Comparison of ENCODE assay signal across 10 cellular contexts in the genomic region with DNA sequence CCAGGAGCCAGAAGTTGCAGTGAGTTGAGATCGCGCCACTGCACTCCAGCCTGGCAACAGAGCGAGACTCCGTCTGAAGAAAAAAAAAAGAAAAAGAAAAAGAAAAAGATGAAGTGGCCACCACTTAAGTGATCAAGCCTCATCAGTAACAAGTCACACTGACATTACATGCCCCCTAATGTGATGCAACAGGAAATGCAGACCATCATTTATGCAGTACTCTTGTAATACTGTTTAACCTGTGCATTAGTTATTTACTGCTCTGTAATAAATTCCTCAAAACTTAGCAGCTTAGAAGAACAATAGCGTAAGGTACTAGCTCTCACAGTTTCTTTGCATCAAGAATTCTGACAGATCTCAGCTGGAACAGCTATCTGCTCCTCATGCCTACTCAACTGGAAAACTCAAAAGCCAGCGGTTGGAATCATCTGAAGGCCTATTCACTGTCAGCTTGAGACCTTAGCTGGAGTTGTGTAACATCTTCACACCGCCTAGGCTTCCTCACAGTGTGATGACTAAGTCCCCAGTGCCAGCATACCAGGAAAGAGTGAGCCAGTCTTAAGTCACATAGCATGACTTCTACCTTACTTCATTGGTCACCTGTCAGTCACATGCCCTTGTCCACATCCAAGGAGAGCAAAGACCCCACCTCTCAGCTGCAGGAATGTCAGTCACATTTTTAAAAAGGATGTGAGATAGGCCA. TPM values are rescaled to one million over a fixed set of nuclear protein-coding genes. Genes with fewer than 3 reads are reported as not detected.
DNase-seq lines count a peak whose midpoint lies in the region; ATAC-seq and TF ChIP-seq lines count a peak whose summit lies in the region.
"Had no signal": no experiment of that assay in that cellular context is flagged by ENCODE, and none has a peak within 500 bp of the region (broad histone marks: within the 10 kb centered on the region; RNA-seq: fewer than 3 reads in every experiment).

No MANE protein-coding gene starts in this region.

- H3K36me3 Mint-ChIP-seq in HFFc6 (ENCODE audit: low read depth) = peaks cover 31% of the 10 kb centered on the region

- no peak overlapping the region for H3K27ac ChIP-seq in prostate gland

- TF ChIP-seq POLR2A in prostate gland (IDR thresholded peaks at IDR 0.05) = no peak

- H3K27me3 Mint-ChIP-seq in HFFc6 (ENCODE audit: insufficient read depth) = no peaks in the 10 kb centered on the region

- intact Hi-C loops in prostate gland (cut with DNase I) = no loop called here

- peaks cover 68% of the 10 kb centered on the region for H3K4me1 Mint-ChIP-seq in HFFc6 (ENCODE audit: low read depth)

- H3K9me3 ChIP-seq in prostate gland = no peaks in the 10 kb centered on the region

- H3K9me3 Mint-ChIP-seq in HFFc6 = no peaks in the 10 kb centered on the region

- H3K4me3 Mint-ChIP-seq in HFFc6 = peak overlapping the region; percentile 78

- TF ChIP-seq CTCF in HFFc6 (IDR thresholded peaks at IDR 0.05) = no peak
- TF ChIP-seq CTCF in prostate gland (IDR thresholded peaks at IDR 0.05) = no peak

- no peaks in the 10 kb centered on the region for H3K27me3 ChIP-seq in prostate gland (replicated peaks; ENCODE audit: insufficient read depth)

- peak; percentile 98 for DNase-seq in ACHN
- DNase-seq in HFFc6 = peak; percentile 82
- peak; percentile 73 for DNase-seq in T1000 (lab: John Stamatoyannopoulos, UW)
- peak; percentile 13 for DNase-seq in iPS-NIHi7 (ENCODE audit: extremely low spot score)
- DNase-seq in COLO668 (lab: John Stamatoyannopoulos, UW; ENCODE audit: unreplicated experiment) = no peak
- no peak for DNase-seq in NCI-H146 treated with DMSO at 0.1 percent for 48 hours (lab: John Stamatoyannopoulos, UW; ENCODE audit: unreplicated experiment)
- DNase-seq in prostate gland (ENCODE audit: low spot score) = no peak
- DNase-seq: effector memory CD4-positive, alpha-beta T cell; NCI-H2081 treated with DMSO at 0.1 percent for 48 hours had no signal

- H3K36me3 ChIP-seq in prostate gland = no peaks in the 10 kb centered on the region

- H3K27ac Mint-ChIP-seq in HFFc6 = peak overlapping the region; percentile 94

- no peak overlapping the region for H3K4me3 ChIP-seq in prostate gland

- WGBS in prostate gland = 92% methylated on average over 7 of the region's 7 CpGs

- no peaks in the 10 kb centered on the region for H3K4me1 ChIP-seq in prostate gland (replicated peaks)

- in situ Hi-C loops in ACHN (cut with HindIII; ENCODE audit: low pct_ligation_motif_present, low pct_unique_long_range_greater_than_20kb, low sequenced_read_pairs) = no loop called here

- no peak for ATAC-seq in HG02678 (IDR thresholded peaks at IDR 0.05; ENCODE audit: unreplicated experiment)

RNA-seq across cellular contexts. Expression of a gene that starts 31.5 kb away (rescaled TPM):
- total RNA-seq in HFFc6 (2021; fragmentation: NEBNext Ultra II Directional; extraction: Animal tissue kit (Norgen Biotek cat#: 25700)) = 10 to 100 TPM; 46.1 to 50.7 (median 46.6) TPM
- 10 to 100 TPM; 47.5 to 67.4 TPM for total RNA-seq in prostate gland

Comparison
In these comparisons a context has a peak if more than half of its experiments do, and no peak if none do; other contexts are left out.
1. DNase-seq: peak in ACHN (single experiment), HFFc6 (single experiment), T1000 (single experiment) and iPS-NIHi7 (single experiment); none in COLO668 (single experiment), NCI-H146 treated with DMSO at 0.1 percent for 48 hours (single experiment) and prostate gland (single experiment).